Comparison of ENCODE assay signal across 10 cellular contexts in the genomic region with DNA sequence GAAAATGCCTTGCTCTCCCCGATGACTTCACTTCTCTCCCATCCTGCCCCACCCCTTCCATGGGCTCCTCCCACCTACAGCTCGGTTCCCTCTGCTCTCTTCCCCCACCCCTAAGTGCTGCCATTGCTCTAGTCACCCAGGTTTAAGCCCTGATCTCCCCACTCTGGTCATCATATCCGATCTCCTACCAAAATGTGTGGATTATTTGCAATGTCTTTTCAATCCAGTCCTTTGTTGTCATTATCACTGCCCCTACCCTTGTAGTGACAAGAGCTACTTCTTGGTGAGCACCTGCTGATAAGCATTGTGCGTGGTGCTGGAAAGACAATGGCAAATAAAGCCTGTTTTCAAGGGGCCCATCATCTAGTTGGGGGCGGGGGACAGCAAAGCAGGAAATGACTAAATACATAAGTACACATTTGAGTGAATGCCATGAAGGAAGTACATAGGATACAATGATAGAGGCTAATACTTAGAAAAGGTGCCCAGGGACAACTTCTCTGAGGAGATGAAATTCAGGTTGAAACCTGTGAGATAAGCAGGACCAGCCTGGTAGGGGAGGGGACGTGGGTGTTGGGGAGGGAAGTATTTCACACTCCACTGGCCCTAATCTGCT.
DNase-seq lines count a peak whose midpoint lies in the region; ATAC-seq, FAIRE-seq and TF ChIP-seq lines count a peak whose summit lies in the region.
"Had no signal": no experiment of that assay in that cellular context is flagged by ENCODE, and none has a peak within 500 bp of the region (broad histone marks: within the 10 kb centered on the region; RNA-seq: fewer than 3 reads in every experiment).

No MANE protein-coding gene starts in this region.

- no peaks in the 10 kb centered on the region for H3K79me2 ChIP-seq in ACC112 (ENCODE audit: control insufficient read depth, insufficient read depth, low read length, unreplicated experiment)

- intact Hi-C loops in posterior vena cava (cut with DNase I) = no loop called here

- ATAC-seq in GM18873 (IDR thresholded peaks at IDR 0.05; ENCODE audit: low FRiP score, unreplicated experiment) = peak; percentile 49
- ATAC-seq in GM19324 (IDR thresholded peaks at IDR 0.05; ENCODE audit: low FRiP score, unreplicated experiment) = no peak
- no peak for ATAC-seq in HG02571 (IDR thresholded peaks at IDR 0.05; ENCODE audit: unreplicated experiment)
- ATAC-seq: HCT116 had no signal

- peak overlapping the region; percentile 75 for H2AFZ ChIP-seq in ACC112 (ENCODE audit: low read length, unreplicated experiment)

- no peak overlapping the region for H3K4me3 ChIP-seq in ACC112 (ENCODE audit: low read depth, low read length)
- H3K4me3 ChIP-seq in bronchial epithelial cell (ENCODE audit: low read depth, low read length) = no peak overlapping the region

- H3K4me1 ChIP-seq in ACC112 (ENCODE audit: control insufficient read depth, insufficient read depth, low read length, unreplicated experiment) = peaks cover 11% of the 10 kb centered on the region

- no peak overlapping the region for H3K27ac ChIP-seq in ACC112 (ENCODE audit: low read depth, low read length)

- no peak for FAIRE-seq in bronchial epithelial cell (lab: Jason Lieb, UNC)

- no peak for TF ChIP-seq CTCF in bronchial epithelial cell (IDR thresholded peaks at IDR 0.05; ENCODE audit: insufficient read depth, low read length, severe bottlenecking)

- no peaks in the 10 kb centered on the region for H3K27me3 ChIP-seq in ACC112 (ENCODE audit: insufficient read depth, low read length)
- H3K27me3 ChIP-seq in bronchial epithelial cell (ENCODE audit: control insufficient read depth, insufficient read depth, low read length) = no peaks in the 10 kb centered on the region

- H3K36me3 ChIP-seq in ACC112 (ENCODE audit: insufficient read depth, low read length) = no peaks in the 10 kb centered on the region
- H3K36me3 ChIP-seq in bronchial epithelial cell (ENCODE audit: control insufficient read depth, insufficient read depth, low read length) = no peaks in the 10 kb centered on the region

- peak; percentile 80 for DNase-seq in NCI-H2029 (lab: John Stamatoyannopoulos, UW)
- DNase-seq in bronchial epithelial cell (ENCODE audit: low read depth) = peak; percentile 54
- DNase-seq in posterior vena cava (ENCODE audit: low spot score) = no peak
- no peak for DNase-seq in dedifferentiated amniotic fluid mesenchymal stem cell (ENCODE audit: extremely low spot score)
- DNase-seq: DMS 273 treated with DMSO at 0.1 percent for 48 hours had no signal

Comparison
In these comparisons a context has a peak if more than half of its experiments do, and no peak if none do; other contexts are left out.
1. DNase-seq: peak in NCI-H2029 (single experiment) and bronchial epithelial cell (single experiment); none in posterior vena cava (single experiment) and dedifferentiated amniotic fluid mesenchymal stem cell (single experiment).